In genomic region chr9:133823189-133824105, GRCh38 we compare ENCODE assay signal across 15 cellular contexts.
DNase-seq lines count a peak whose midpoint lies in the region; ATAC-seq and TF ChIP-seq lines count a peak whose summit lies in the region.
"Had no signal": no experiment of that assay in that cellular context is flagged by ENCODE, and none has a peak within 500 bp of the region (broad histone marks: within the 10 kb centered on the region; RNA-seq: fewer than 3 reads in every experiment).

No MANE protein-coding gene starts in this region.

- no peak for TF ChIP-seq CTCF in uterus (IDR thresholded peaks at IDR 0.05)

- no peaks in the 10 kb centered on the region for H3K36me3 ChIP-seq in uterus
- H3K36me3 ChIP-seq: ovary had no signal

- H3K27ac ChIP-seq in uterus, result no peak overlapping the region
- H3K27ac ChIP-seq: GM23248, ovary had no signal

- ATAC-seq in HG02938 (IDR thresholded peaks at IDR 0.05; ENCODE audit: unreplicated experiment), result no peak

- no peaks in the 10 kb centered on the region for H3K27me3 ChIP-seq in uterus
- H3K27me3 ChIP-seq: ovary had no signal

- DNase-seq in CD1c-positive myeloid dendritic cell (ENCODE audit: extremely low spot score), result peak; percentile 65
- DNase-seq in GM19240 (ENCODE audit: insufficient read length, low spot score), result peak; percentile 58
- DNase-seq in NCI-H2107 treated with DMSO at 0.1 percent for 48 hours (lab: John Stamatoyannopoulos, UW; ENCODE audit: unreplicated experiment), result peak; percentile 55
- DNase-seq in kidney tubule cell (ENCODE audit: low spot score), result peak; percentile 17
- no peak for DNase-seq in stimulated activated CD4-positive, alpha-beta T cell treated with anti-CD3 and anti-CD28 coated beads, Interleukin-2, amount 100 ng/mL, for 24 hours
- no peak for DNase-seq in DMS153 (lab: John Stamatoyannopoulos, UW)
- DNase-seq in uterus, result no peak
- DNase-seq: activated CD8-positive, alpha-beta memory T cell treated with anti-CD3 and anti-CD28 coated beads, Interleukin-2, amount 50 U/mL, for 48 hours; cerebellar nuclear complex; GM23248; NCI-H1048; NCI-H524 treated with DMSO at 0.1 percent for 48 hours; ovary; SIG-M5 had no signal

- intact Hi-C loops in uterus (cut with DNase I; ENCODE audit: low total_unique reads), result no loop called here

- no peak for TF ChIP-seq POLR2A in uterus (IDR thresholded peaks at IDR 0.05)

- peaks cover 0 to 9% of the 10 kb centered on the region in 2 donors for H3K4me1 ChIP-seq in uterus

- no peak overlapping the region for H3K4me3 ChIP-seq in uterus
- H3K4me3 ChIP-seq: GM23248, ovary had no signal

- H3K9me3 ChIP-seq in uterus, result no peaks in the 10 kb centered on the region
- H3K9me3 ChIP-seq: ovary had no signal

Comparison
In these comparisons a context has a peak if more than half of its experiments do, and no peak if none do; other contexts are left out.
1. DNase-seq: peak in CD1c-positive myeloid dendritic cell (single experiment), GM19240 (single experiment), NCI-H2107 treated with DMSO at 0.1 percent for 48 hours (single experiment) and kidney tubule cell (single experiment); none in stimulated activated CD4-positive, alpha-beta T cell treated with anti-CD3 and anti-CD28 coated beads, Interleukin-2, amount 100 ng/mL, for 24 hours (0 of 2), DMS153 (single experiment) and uterus (0 of 2).